Comparison of ENCODE assay signal across 11 cellular contexts in genomic region chr14:22478670-22479069, GRCh38.
A peak's percentile ranks its signal among the peaks of the same experiment; 100 is the strongest.
DNase-seq lines count a peak whose midpoint lies in the region; ATAC-seq and TF ChIP-seq lines count a peak whose summit lies in the region.
"Had no signal": no experiment of that assay in that cellular context is flagged by ENCODE, and none has a peak within 500 bp of the region (broad histone marks: within the 10 kb centered on the region; RNA-seq: fewer than 3 reads in every experiment).

No MANE protein-coding gene starts in this region.

- H3K36me3 ChIP-seq in left ventricle myocardium inferior (no peaks in the 10 kb centered on the region), OCI-LY1 (ENCODE audit: insufficient read depth, low read length) (no peaks in the 10 kb centered on the region), uterus (no peaks in the 10 kb centered on the region), thyroid gland (no peaks in the 10 kb centered on the region)

- H3K27me3 ChIP-seq in left ventricle myocardium inferior (ENCODE audit: low read depth) (no peaks in the 10 kb centered on the region), OCI-LY1 (ENCODE audit: insufficient read depth, low read length) (no peaks in the 10 kb centered on the region), uterus (no peaks in the 10 kb centered on the region), thyroid gland (no peaks in the 10 kb centered on the region)

- H3K4me3 ChIP-seq in left ventricle myocardium inferior (no peak overlapping the region), OCI-LY1 (ENCODE audit: low read depth, low read length, poor library complexity, severe bottlenecking) (peak overlapping the region; percentile 42), fibroblast of mammary gland (ENCODE audit: control insufficient read depth, low read depth, low read length) (no peak overlapping the region), uterus (no peak overlapping the region), thyroid gland (replicated peaks in 1 of 3) (no peak overlapping the region)

- TF ChIP-seq POLR2A in uterus (IDR thresholded peaks at IDR 0.05) (no peak), thyroid gland (IDR thresholded peaks at IDR 0.05) (no peak)

- H3K4me2 ChIP-seq in OCI-LY1 (ENCODE audit: low read length) = peak overlapping the region; percentile 73
- H3K4me2 ChIP-seq: SK-N-SH had no signal

- H3K27ac ChIP-seq in left ventricle myocardium inferior (replicated peaks) (peak overlapping the region; percentile 13), OCI-LY1 (ENCODE audit: low read depth, low read length, poor library complexity, severe bottlenecking) (peak overlapping the region; percentile 98), uterus (peak overlapping the region; percentile 39 to 60), thyroid gland (peak overlapping the region in 1 of 3 donors; percentile 4)

- no peak for ATAC-seq in Right ventricle myocardium inferior

- H4K20me1 ChIP-seq in OCI-LY1 (ENCODE audit: insufficient read depth, low read length) = no peaks in the 10 kb centered on the region

- H3K9ac ChIP-seq in OCI-LY1 (ENCODE audit: low read length) = peak overlapping the region; percentile 75
- H3K9ac ChIP-seq: SK-N-SH had no signal

- no peak for TF ChIP-seq CTCF in left ventricle myocardium inferior (IDR thresholded peaks at IDR 0.05; ENCODE audit: borderline replicate concordance)
- TF ChIP-seq CTCF in OCI-LY1 (IDR thresholded peaks at IDR 0.05; ENCODE audit: low read length) = no peak
- no peak for TF ChIP-seq CTCF in fibroblast of mammary gland (conservative IDR thresholded peaks at IDR 0.05; ENCODE audit: control insufficient read depth, insufficient read depth, low read depth, low read length)
- no peak for TF ChIP-seq CTCF in uterus (IDR thresholded peaks at IDR 0.05)
- TF ChIP-seq CTCF in thyroid gland (IDR thresholded peaks at IDR 0.05) = no peak

- WGBS in thyroid gland, 2 donors = 26 to 29% methylated on average over 3 of the region's 3 CpGs

- H3K4me1 ChIP-seq in left ventricle myocardium inferior = peaks cover 87% of the 10 kb centered on the region
- H3K4me1 ChIP-seq in OCI-LY1 (ENCODE audit: insufficient read depth, low read length, severe bottlenecking) = peaks cover 100% of the 10 kb centered on the region
- H3K4me1 ChIP-seq in uterus = peaks cover 9% of the 10 kb centered on the region in 2 donors
- H3K4me1 ChIP-seq in thyroid gland = peaks cover 0 to 14% of the 10 kb centered on the region in 2 donors

- H3K79me2 ChIP-seq in OCI-LY1 (ENCODE audit: insufficient read depth, low read length) = no peaks in the 10 kb centered on the region

- H3K9me3 ChIP-seq in left ventricle myocardium inferior (replicated peaks) (no peaks in the 10 kb centered on the region), OCI-LY1 (ENCODE audit: low read length) (no peaks in the 10 kb centered on the region), uterus (no peaks in the 10 kb centered on the region), thyroid gland (no peaks in the 10 kb centered on the region)
- H3K9me3 ChIP-seq: SK-N-SH had no signal

- intact Hi-C loops in left ventricle myocardium inferior (cut with micrococcal nuclease) = loop anchor here (5.0 kb wide), 1 partner anchor 86 kb away; no protein-coding TSS in a partner anchor
- intact Hi-C loops in Right ventricle myocardium inferior (cut with DNase I) = loop anchor here (5.0 kb wide), 1 partner anchor 79 kb away; no protein-coding TSS in a partner anchor
- intact Hi-C loops in uterus (cut with DNase I; ENCODE audit: low total_unique reads) = loop anchor here (10.0 kb wide), 1 partner anchor 84 kb away; no protein-coding TSS in a partner anchor
- intact Hi-C loops in thyroid gland (cut with DNase I) = no loop called here

- H3F3A ChIP-seq in OCI-LY1 (ENCODE audit: insufficient read depth, low read length) = peaks cover 12% of the 10 kb centered on the region; the same call in 1 of the 2 replicates

- H2AFZ ChIP-seq in OCI-LY1 (ENCODE audit: low read length) = no peak overlapping the region

- DNase-seq in left ventricle myocardium inferior (peak; percentile 38), Right ventricle myocardium inferior (ENCODE audit: missing footprints) (no peak), fibroblast of mammary gland (ENCODE audit: low read depth) (peak; percentile 22), uterus (peak; percentile 63 to 76), thyroid gland (no peak), A172 (ENCODE audit: low spot score) (no peak), pons (ENCODE audit: low spot score) (no peak)
- DNase-seq: COR-L47, NCI-H2081, SK-N-SH had no signal

- H3K9me2 ChIP-seq in OCI-LY1 (ENCODE audit: low read depth, low read length) = no peaks in the 10 kb centered on the region
- H3K9me2 ChIP-seq: SK-N-SH had no signal

Comparison
In these comparisons a context has a peak if more than half of its experiments do, and no peak if none do; other contexts are left out.
1. DNase-seq: peak in left ventricle myocardium inferior (single experiment), fibroblast of mammary gland (single experiment) and uterus (2 of 2); none in Right ventricle myocardium inferior (single experiment), thyroid gland (0 of 2), A172 (single experiment) and pons (single experiment).